16 cellular contexts compared by ENCODE assay signal in genomic region chr2:96113367-96113677, GRCh38. TPM values are rescaled to one million over a fixed set of nuclear protein-coding genes. Genes with fewer than 3 reads are reported as not detected.
A peak's percentile ranks its signal among the peaks of the same experiment; 100 is the strongest.
DNase-seq lines count a peak whose midpoint lies in the region; ATAC-seq, FAIRE-seq and TF ChIP-seq lines count a peak whose summit lies in the region.
"Had no signal": no experiment of that assay in that cellular context is flagged by ENCODE, and none has a peak within 500 bp of the region (broad histone marks: within the 10 kb centered on the region; RNA-seq: fewer than 3 reads in every experiment).

No MANE protein-coding gene starts in this region.

- no peak for TF ChIP-seq EP300 in H1 (IDR thresholded peaks at IDR 0.05; ENCODE audit: borderline replicate concordance in 1 of 2, low read depth in 2 of 2, low read length in 2 of 2)

- TF ChIP-seq POLR2A in H1 (IDR thresholded peaks at IDR 0.05; ENCODE audit: control extremely low read depth in 1 of 2, low read depth in 2 of 2, low read length in 2 of 2) = no peak

- H2BK120ac ChIP-seq in H1 (replicated peaks; ENCODE audit: low read depth, low read length) = no peak overlapping the region

- no peak overlapping the region for H2BK5ac ChIP-seq in H1 (ENCODE audit: low read depth, low read length)

- H2AFZ ChIP-seq in Karpas-422 (ENCODE audit: low read length) (no peak overlapping the region), H1 (ENCODE audit: low read length) (no peak overlapping the region)

- no peak overlapping the region for H3K14ac ChIP-seq in H1 (ENCODE audit: insufficient read length)

- H3K9ac ChIP-seq in Karpas-422 (ENCODE audit: low read length) (no peak overlapping the region), H1 (replicated peaks in 1 of 4; ENCODE audit: extremely low read depth in 1 of 4, low read depth in 3 of 4, low read length in 3 of 4) (no peak overlapping the region)
- H3K9ac ChIP-seq: SK-N-SH had no signal

- no peaks in the 10 kb centered on the region for H3K79me1 ChIP-seq in H1 (ENCODE audit: low read depth, low read length)

- no peak overlapping the region for H4K5ac ChIP-seq in H1 (ENCODE audit: insufficient read length, low read depth, low read length)

- no peak overlapping the region for H2BK12ac ChIP-seq in H1 (ENCODE audit: low read depth, low read length)

- TF ChIP-seq RAD21 in H1 (IDR thresholded peaks at IDR 0.05 in 1 of 2, conservative IDR thresholded peaks at IDR 0.05 in 1 of 2; ENCODE audit: low read depth in 2 of 2, low read length in 2 of 2) = peak; percentile 32 to 57

- POLR2A ChIA-PET in H1 (lab: Charles Lee; ENCODE audit: partially characterized antibody) = interaction anchor here (1.3 kb wide), 1 partner anchor 16 kb away, joined by 3 read pairs; no protein-coding TSS in a partner anchor

- intact Hi-C loops in aorta (cut with DNase I) = loop anchor here in 1 of 2 donors (10.0 kb wide), 1 partner anchor 109 kb away; no protein-coding TSS in a partner anchor

- H3K9me3 ChIP-seq in Karpas-422 (ENCODE audit: low read length) (no peaks in the 10 kb centered on the region), H1 (ENCODE audit: insufficient read depth in 2 of 2, low read depth in 1 of 2, low read length in 1 of 2) (peaks cover 0 to 5% of the 10 kb centered on the region in 2 experiments; a peak in 1 of 4 replicates), aorta (ENCODE audit: control insufficient read depth, low read length) (no peaks in the 10 kb centered on the region)
- H3K9me3 ChIP-seq: SK-N-SH, thoracic aorta had no signal

- H3K27me3 ChIP-seq in Karpas-422 (ENCODE audit: low read length) (no peaks in the 10 kb centered on the region), H1 (replicated peaks in 1 of 4; ENCODE audit: control insufficient read depth in 3 of 4, extremely low read depth in 1 of 4, insufficient read depth in 3 of 4, low read length in 3 of 4) (peaks cover 0 to 28% (median 22%) of the 10 kb centered on the region in 4 experiments; a peak in 5 of 7 replicates), aorta (ENCODE audit: control insufficient read depth in 1 of 2, insufficient read depth in 2 of 2, low read length in 1 of 2) (no peaks in the 10 kb centered on the region)

- peak overlapping the region; percentile 71; the same call in 1 of the 2 replicates for H2AK5ac ChIP-seq in H1 (ENCODE audit: low read depth, low read length)

- H3K4me1 ChIP-seq in Karpas-422 (ENCODE audit: low read length) (peaks cover 11% of the 10 kb centered on the region), H1 (replicated peaks in 1 of 4; ENCODE audit: control insufficient read depth in 3 of 4, insufficient read depth in 4 of 4, low read length in 3 of 4) (peaks cover 0 to 29% (median 23%) of the 10 kb centered on the region in 4 experiments; a peak in 6 of 7 replicates), aorta (ENCODE audit: control insufficient read depth in 1 of 2, insufficient read depth in 2 of 2, low read length in 2 of 2) (no peaks in the 10 kb centered on the region)

- H4K20me1 ChIP-seq in Karpas-422 (ENCODE audit: insufficient read depth, low read depth, low read length) (0 out of 2 replicates have a peak, but pooled peaks cover 7% of the 10 kb centered on the region), H1 (replicated peaks in 1 of 2; ENCODE audit: control insufficient read depth in 1 of 2, insufficient read depth in 2 of 2, low read length in 2 of 2) (no peaks in the 10 kb centered on the region)

- H3K79me2 ChIP-seq in Karpas-422 (ENCODE audit: low read length) (no peaks in the 10 kb centered on the region), H1 (ENCODE audit: control insufficient read depth in 1 of 2, insufficient read depth in 2 of 2, low read length in 2 of 2) (no peaks in the 10 kb centered on the region)

- DNase-seq in stimulated activated CD4-positive, alpha-beta T cell treated with anti-CD3 and anti-CD28 coated beads, Interleukin-4, amount 100 ng/mL, for 1 hour = peak; percentile 18
- DNase-seq in stimulated activated CD4-positive, alpha-beta T cell treated with anti-CD3 and anti-CD28 coated beads, Interleukin-2, amount 100 ng/mL, for 48 hours = no peak
- peak; percentile 76 for DNase-seq in Karpas-422
- no peak for DNase-seq in H1 (ENCODE audit: low read depth in 1 of 2, low spot score in 2 of 2)
- DNase-seq in aorta = peak; percentile 38 to 53
- DNase-seq in activated CD4-positive, CD25-positive, alpha-beta regulatory T cell (lab: John Stamatoyannopoulos, UW) = no peak
- DNase-seq in NCI-H1417 treated with DMSO at 0.1 percent for 48 hours (lab: John Stamatoyannopoulos, UW) = no peak
- no peak for DNase-seq in NCI-H774 (lab: John Stamatoyannopoulos, UW)
- DNase-seq: GDM1, IMR-90, NCI-H2029 treated with DMSO at 0.1 percent for 48 hours, SK-N-SH had no signal

- CTCF ChIA-PET in H1 (lab: Charles Lee; ENCODE audit: partially characterized antibody) = interaction anchor here (0.6 to 6.6 kb wide), 15 partner anchors 10 to 91 kb away, joined by 3 to 61 read pairs (median 5); partner anchors contain the start of gene ASTL

- H2BK20ac ChIP-seq in H1 (ENCODE audit: low read length) = no peak overlapping the region

- WGBS in H1 (ENCODE audit: extremely low coverage in 1 of 2, insufficient coverage in 1 of 2, insufficient read length in 1 of 2, insufficient replicate concordance in 2 of 2, low coverage in 1 of 2, low lambda C conversion rate in 2 of 2, missing lambda C conversion rate in 1 of 2), 2 experiments = 87% methylated on average over 7 of the region's 7 CpGs; no CpG with 5 or more reads in 1 of the 2 experiments
- WGBS in aorta, 2 donors = 92 to 95% methylated on average over 7 of the region's 7 CpGs

- H3K36me3 ChIP-seq in Karpas-422 (ENCODE audit: insufficient read depth, low read length) (no peaks in the 10 kb centered on the region), H1 (ENCODE audit: control insufficient read depth in 2 of 4, insufficient read depth in 4 of 4, low read length in 3 of 4) (no peaks in the 10 kb centered on the region), aorta (ENCODE audit: control insufficient read depth in 1 of 2, insufficient read depth in 2 of 2, low read length in 1 of 2) (no peaks in the 10 kb centered on the region)
- H3K36me3 ChIP-seq: thoracic aorta had no signal

- no peak overlapping the region for H3K4me3 ChIP-seq in Karpas-422 (ENCODE audit: low read length)
- no peak overlapping the region for H3K4me3 ChIP-seq in H1 (ENCODE audit: extremely low read depth in 1 of 4, insufficient read depth in 2 of 4, low read depth in 3 of 4, low read length in 4 of 4)
- H3K4me3 ChIP-seq in aorta (ENCODE audit: low read length in 2 of 2) = no peak overlapping the region
- H3K4me3 ChIP-seq: skin epidermis, thoracic aorta had no signal

- ATAC-seq in aorta (ENCODE audit: low FRiP score) = no peak

- H3K4me2 ChIP-seq in Karpas-422 (ENCODE audit: low read depth, low read length, poor library complexity, severe bottlenecking) (no peak overlapping the region), H1 (ENCODE audit: insufficient read depth in 1 of 2, low read depth in 2 of 2, low read length in 2 of 2) (no peak overlapping the region)
- H3K4me2 ChIP-seq: SK-N-SH had no signal

- H3K27ac ChIP-seq in Karpas-422 (ENCODE audit: low read length) (no peak overlapping the region), H1 (ENCODE audit: low read depth, low read length) (no peak overlapping the region), aorta (ENCODE audit: low read depth in 1 of 2, low read length in 2 of 2) (no peak overlapping the region)
- H3K27ac ChIP-seq: skin epidermis, thoracic aorta had no signal

- H2BK15ac ChIP-seq in H1 (ENCODE audit: low read length) = no peak overlapping the region

- TF ChIP-seq CTCF in H1 (IDR thresholded peaks at IDR 0.05; ENCODE audit: control extremely low read depth in 1 of 3, insufficient read depth in 1 of 3, low read depth in 1 of 3, low read length in 3 of 3) = peak in 2 of 3 experiments; percentile 59 to 89; a peak in 3 of 4 replicates

- H3K23ac ChIP-seq in H1 (ENCODE audit: insufficient read length) = no peak overlapping the region

- no peak overlapping the region for H3K18ac ChIP-seq in H1 (ENCODE audit: extremely low read depth, low read length)

- no peak overlapping the region for H3K4ac ChIP-seq in H1 (replicated peaks; ENCODE audit: insufficient read length, low read depth, low read length)

- no peaks in the 10 kb centered on the region for H3K9me2 ChIP-seq in Karpas-422 (replicated peaks; ENCODE audit: insufficient read depth, low read length)
- H3K9me2 ChIP-seq: SK-N-SH had no signal

- no peak overlapping the region for H3K56ac ChIP-seq in H1 (replicated peaks; ENCODE audit: insufficient read length, low read depth, low read length)

- H4K91ac ChIP-seq in H1 (replicated peaks; ENCODE audit: insufficient read length, low read length) = no peak overlapping the region

- H3K23me2 ChIP-seq in H1 (ENCODE audit: low read depth, low read length) = peaks cover 13% of the 10 kb centered on the region; the same call in 1 of the 2 replicates

- H4K8ac ChIP-seq in H1 (ENCODE audit: extremely low read depth, insufficient read depth, low read length) = no peak overlapping the region; the same call in 1 of the 2 replicates

- FAIRE-seq in H1 (lab: Jason Lieb, UNC) = no peak
- FAIRE-seq: endothelial cell of umbilical vein had no signal

RNA-seq across cellular contexts. Expression of gene ADRA2B, which starts 3.0 kb away (rescaled TPM):
- not detected in 2 replicates for total RNA-seq in Karpas-422 (2014; rRNA removed; shearing (Covaris generic); ENCODE audit: low replicate concordance)
- total RNA-seq in H1 (2021; fragmentation: NEBNext Ultra II Directional; extraction: Animal tissue kit (Norgen Biotek cat#: 25700)) = 6.5 and 6.6 TPM in 2 replicates
- polyA plus RNA-seq in H1 (2011; rRNA removed) = 5.8 and 8.3 TPM in 2 replicates
- 6.6 TPM for polyA plus RNA-seq in H1 (2011; cell fraction: cytosol; rRNA removed)
- polyA plus RNA-seq in H1 (2011; cell fraction: nucleus; rRNA removed) = 14.4 TPM
- polyA plus RNA-seq in H1 (2012, experiment 1 of 2) = 3.3 to 6.4 TPM (median 5.3 TPM) in 4 replicates
- 4.8 TPM for polyA plus RNA-seq in H1 (2012, experiment 2 of 2)
- 3.7 TPM for polyA plus RNA-seq in H1 (2013, experiment 1 of 2)
- 4.0 TPM for polyA plus RNA-seq in H1 (2013, experiment 2 of 2)
- 4.4 and 4.9 TPM in 2 replicates for polyA minus RNA-seq in H1 (2011; rRNA and poly(A)+ RNA removed)
- 6.7 TPM for polyA minus RNA-seq in H1 (2011; cell fraction: cytosol; rRNA and poly(A)+ RNA removed)
- 6.8 TPM for polyA minus RNA-seq in H1 (2011; cell fraction: nucleus; rRNA and poly(A)+ RNA removed)
- 10 to 100 TPM in 1 of 2 donors, under 1 TPM in 1; 0.81 to 34.0 TPM for total RNA-seq in aorta
- polyA plus RNA-seq in aorta = under 1 TPM in 1 of 2 donors, not detected in 1; 0.26 TPM
- total RNA-seq: endothelial cell of umbilical vein, IMR-90 had no signal
- polyA plus RNA-seq: endothelial cell of umbilical vein, IMR-90, SK-N-SH had no signal

RNA-seq across cellular contexts. Expression of gene ASTL, which starts 25.0 kb away (rescaled TPM):
- not detected in 2 replicates for total RNA-seq in Karpas-422 (2014; rRNA removed; shearing (Covaris generic); ENCODE audit: low replicate concordance)
- 0.60 and 0.75 TPM in 2 replicates for total RNA-seq in H1 (2021; fragmentation: NEBNext Ultra II Directional; extraction: Animal tissue kit (Norgen Biotek cat#: 25700))
- polyA plus RNA-seq in H1 (2011; rRNA removed) = 1.4 and 2.2 TPM in 2 replicates
- 1.4 TPM for polyA plus RNA-seq in H1 (2011; cell fraction: cytosol; rRNA removed)
- polyA plus RNA-seq in H1 (2011; cell fraction: nucleus; rRNA removed) = 2.5 TPM
- 0.28 to 1.2 TPM (median 0.73 TPM) in 4 replicates for polyA plus RNA-seq in H1 (2012, experiment 1 of 2)
- 0.54 TPM for polyA plus RNA-seq in H1 (2012, experiment 2 of 2)
- 0.67 TPM for polyA plus RNA-seq in H1 (2013, experiment 1 of 2)
- polyA plus RNA-seq in H1 (2013, experiment 2 of 2) = 0.46 TPM
- polyA minus RNA-seq in H1 (2011; rRNA and poly(A)+ RNA removed) = 1.2 and 1.6 TPM in 2 replicates
- 1.8 TPM for polyA minus RNA-seq in H1 (2011; cell fraction: cytosol; rRNA and poly(A)+ RNA removed)
- polyA minus RNA-seq in H1 (2011; cell fraction: nucleus; rRNA and poly(A)+ RNA removed) = 1.8 TPM
- under 1 TPM; 0.57 to 0.62 TPM for total RNA-seq in aorta
- not detected for polyA plus RNA-seq in aorta
- total RNA-seq: cardiac septum, endothelial cell of umbilical vein, IMR-90, thoracic aorta had no signal
- polyA plus RNA-seq: endothelial cell of umbilical vein, IMR-90, SK-N-SH had no signal

RNA-seq across cellular contexts. Expression of gene DUSP2, which starts 31.9 kb away (rescaled TPM):
- total RNA-seq in Karpas-422 (2014; rRNA removed; shearing (Covaris generic); ENCODE audit: low replicate concordance) = 25.1 and 45.2 TPM in 2 replicates
- total RNA-seq in H1 (2021; fragmentation: NEBNext Ultra II Directional; extraction: Animal tissue kit (Norgen Biotek cat#: 25700)) = 8.7 and 10.1 TPM in 2 replicates
- polyA plus RNA-seq in H1 (2011; rRNA removed) = 10.4 and 11.7 TPM in 2 replicates
- polyA plus RNA-seq in H1 (2011; cell fraction: cytosol; rRNA removed) = 8.4 TPM
- 21.7 TPM for polyA plus RNA-seq in H1 (2011; cell fraction: nucleus; rRNA removed)
- polyA plus RNA-seq in H1 (2012, experiment 1 of 2) = 5.9 to 8.2 TPM (median 7.6 TPM) in 4 replicates
- 9.0 TPM for polyA plus RNA-seq in H1 (2012, experiment 2 of 2)
- polyA plus RNA-seq in H1 (2013, experiment 1 of 2) = 3.6 TPM
- 3.2 TPM for polyA plus RNA-seq in H1 (2013, experiment 2 of 2)
- polyA minus RNA-seq in H1 (2011; rRNA and poly(A)+ RNA removed) = 5.5 and 5.9 TPM in 2 replicates
- polyA minus RNA-seq in H1 (2011; cell fraction: cytosol; rRNA and poly(A)+ RNA removed) = 5.7 TPM
- polyA minus RNA-seq in H1 (2011; cell fraction: nucleus; rRNA and poly(A)+ RNA removed) = 26.8 TPM
- total RNA-seq in aorta = 1 to 10 TPM; 5.7 to 7.5 TPM
- polyA plus RNA-seq in aorta = 1 to 10 TPM; 1.2 to 1.9 TPM

Comparison
In these comparisons a context has a peak if more than half of its experiments do, and no peak if none do; other contexts are left out.
1. DNase-seq: peak in stimulated activated CD4-positive, alpha-beta T cell treated with anti-CD3 and anti-CD28 coated beads, Interleukin-4, amount 100 ng/mL, for 1 hour (single experiment), Karpas-422 (single experiment) and aorta (2 of 2); none in stimulated activated CD4-positive, alpha-beta T cell treated with anti-CD3 and anti-CD28 coated beads, Interleukin-2, amount 100 ng/mL, for 48 hours (0 of 2), H1 (0 of 2), activated CD4-positive, CD25-positive, alpha-beta regulatory T cell (0 of 4), NCI-H1417 treated with DMSO at 0.1 percent for 48 hours (single experiment) and NCI-H774 (single experiment).